7 cellular contexts compared by ENCODE assay signal in the genomic region with DNA sequence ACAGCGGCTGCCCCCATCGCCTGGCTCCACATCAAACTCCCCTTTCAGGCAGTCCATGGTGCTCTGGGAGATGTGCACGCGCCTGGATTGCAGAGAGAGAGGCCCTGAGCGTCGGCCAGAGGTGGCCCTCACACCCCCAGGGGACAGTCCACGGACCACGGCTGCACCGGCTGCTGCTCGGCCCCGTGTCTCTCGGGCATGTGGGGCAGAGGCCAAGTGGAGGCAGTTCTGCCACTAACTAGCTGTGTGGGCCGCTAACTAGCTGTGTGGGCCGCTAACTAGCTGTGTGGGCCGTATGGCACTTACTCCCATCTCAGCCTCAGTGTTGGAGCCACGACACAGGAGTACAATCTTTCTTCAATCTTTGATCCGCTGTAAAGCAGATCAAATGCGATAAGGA.
"Had no signal": no experiment of that assay in that cellular context is flagged by ENCODE, and none has a peak within 500 bp of the region (broad histone marks: within the 10 kb centered on the region; RNA-seq: fewer than 3 reads in every experiment).

No MANE protein-coding gene starts in this region.

- H3K27ac Mint-ChIP-seq: H9, IgD-negative memory B cell had no signal

- H3K4me3 ChIP-seq: GM23248 had no signal

- H3K9ac ChIP-seq: GM23248 had no signal

- H3K27me3 Mint-ChIP-seq: IgD-negative memory B cell had no signal

- H2AFZ ChIP-seq: GM23248 had no signal

- DNase-seq: GM23248, GOT3, H9, HCEC 1CT had no signal

- H3K9me3 Mint-ChIP-seq: IgD-negative memory B cell had no signal

- H3K27ac ChIP-seq: GM23248, HL-60 had no signal

- ATAC-seq: HepG2 had no signal

- FAIRE-seq: HepG2 had no signal

- H3K4me3 Mint-ChIP-seq: H9, IgD-negative memory B cell had no signal

- H3K4me1 Mint-ChIP-seq: IgD-negative memory B cell had no signal
